8 cellular contexts compared by ENCODE assay signal in the genomic region with DNA sequence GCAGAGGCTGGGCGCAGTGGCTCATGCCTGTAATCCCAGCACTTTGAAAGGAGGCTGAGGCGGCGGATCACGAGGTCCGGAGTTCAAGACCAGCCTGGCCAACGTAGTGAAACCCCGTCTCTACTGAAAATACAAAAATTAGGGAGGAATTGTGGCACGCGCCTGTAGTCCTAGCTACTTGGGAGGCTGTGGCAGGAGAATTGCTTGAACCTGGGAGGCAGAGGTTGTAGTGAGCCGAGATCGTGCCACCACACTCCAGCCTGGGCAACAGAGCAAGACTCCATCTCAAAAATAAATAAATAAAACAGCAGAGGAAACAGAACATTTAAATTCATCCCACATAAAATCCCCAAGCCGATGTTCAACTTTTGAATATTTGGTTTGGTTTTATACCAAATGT. TPM values are rescaled to one million over a fixed set of nuclear protein-coding genes. Genes with fewer than 3 reads are reported as not detected.
A peak's percentile ranks its signal among the peaks of the same experiment; 100 is the strongest.
DNase-seq lines count a peak whose midpoint lies in the region; ATAC-seq and TF ChIP-seq lines count a peak whose summit lies in the region.
"Not testable (repeated sequence)": the region's sequence is repeated elsewhere in the genome, so short reads cannot be mapped to it uniquely, and the experiment has no call there.

No MANE protein-coding gene starts in this region.

- H3K4me3 ChIP-seq in Loucy (ENCODE audit: low read length, poor library complexity, severe bottlenecking); left ventricle myocardium inferior; trophoblast cell (ENCODE audit: low read depth, low read length); subcutaneous abdominal adipose tissue (ENCODE audit: low read depth in 1 of 5, low read length in 5 of 5): not testable (repeated sequence)

- H3K36me3 ChIP-seq in Loucy (ENCODE audit: insufficient read depth, low read length); left ventricle myocardium inferior; trophoblast cell (ENCODE audit: control insufficient read depth in 1 of 2, insufficient read depth in 2 of 2, low read length in 2 of 2); subcutaneous abdominal adipose tissue (ENCODE audit: control insufficient read depth in 5 of 5, insufficient read depth in 5 of 5, low read length in 5 of 5): not testable (repeated sequence)

- peaks cover 84% of the 10 kb centered on the region for H3K4me1 Mint-ChIP-seq in CD4-positive, alpha-beta T cell (ENCODE audit: low read depth)
- peaks cover 73% of the 10 kb centered on the region for H3K4me1 Mint-ChIP-seq in activated CD4-positive, alpha-beta T cell treated with anti-CD3 and anti-CD28 coated beads, Interleukin-2, amount 10 ng/mL, durations not matched to agents 7 days and 5 days
- peaks cover 43% of the 10 kb centered on the region for H3K4me1 Mint-ChIP-seq in activated T-helper 17 cell treated with anti-CD3 and anti-CD28 coated beads, Interleukin-2, amount 50 U/mL, for 72 hours
- peaks cover 81% of the 10 kb centered on the region for H3K4me1 Mint-ChIP-seq in activated naive CD8-positive, alpha-beta T cell (ENCODE audit: low read depth)

- H3K18ac ChIP-seq in trophoblast cell (ENCODE audit: low read length), result not testable (repeated sequence)

- H3K27me3 Mint-ChIP-seq in CD4-positive, alpha-beta T cell; activated CD4-positive, alpha-beta T cell treated with anti-CD3 and anti-CD28 coated beads, Interleukin-2, amount 10 ng/mL, durations not matched to agents 7 days and 5 days; activated T-helper 17 cell treated with anti-CD3 and anti-CD28 coated beads, Interleukin-2, amount 50 U/mL, for 72 hours; activated naive CD8-positive, alpha-beta T cell: not testable (repeated sequence)

- H2BK120ac ChIP-seq in trophoblast cell (ENCODE audit: insufficient read depth, low read length, poor library complexity), result not testable (repeated sequence)

- H3K9me3 Mint-ChIP-seq in CD4-positive, alpha-beta T cell; activated CD4-positive, alpha-beta T cell treated with anti-CD3 and anti-CD28 coated beads, Interleukin-2, amount 10 ng/mL, durations not matched to agents 7 days and 5 days; activated T-helper 17 cell treated with anti-CD3 and anti-CD28 coated beads, Interleukin-2, amount 50 U/mL, for 72 hours; activated naive CD8-positive, alpha-beta T cell (ENCODE audit: low read depth): not testable (repeated sequence)

- intact Hi-C loops in CD4-positive, alpha-beta T cell (cut with DNase I, micrococcal nuclease), result not testable (repeated sequence)
- intact Hi-C loops in left ventricle myocardium inferior (cut with micrococcal nuclease), result loop anchor here (10.0 kb wide), 1 partner anchor 63 kb away; no protein-coding TSS in a partner anchor

- not testable (repeated sequence) for H4K12ac ChIP-seq in trophoblast cell (ENCODE audit: low read depth, low read length)

- not testable (repeated sequence) for H2BK5ac ChIP-seq in trophoblast cell (ENCODE audit: low read depth, low read length, poor library complexity)

- H3K36me3 Mint-ChIP-seq in CD4-positive, alpha-beta T cell (ENCODE audit: low read depth); activated naive CD8-positive, alpha-beta T cell: not testable (repeated sequence)
- H3K36me3 Mint-ChIP-seq in activated CD4-positive, alpha-beta T cell treated with anti-CD3 and anti-CD28 coated beads, Interleukin-2, amount 10 ng/mL, durations not matched to agents 7 days and 5 days (ENCODE audit: low read depth), result peaks cover 21% of the 10 kb centered on the region
- H3K36me3 Mint-ChIP-seq in activated T-helper 17 cell treated with anti-CD3 and anti-CD28 coated beads, Interleukin-2, amount 50 U/mL, for 72 hours (ENCODE audit: low read depth), result peaks cover 21% of the 10 kb centered on the region

- H2AK5ac ChIP-seq in trophoblast cell (ENCODE audit: low read length), result not testable (repeated sequence)

- not testable (repeated sequence) for H3K27me3 ChIP-seq in CD4-positive, alpha-beta T cell (ENCODE audit: control insufficient read depth, insufficient read depth, low read length); Loucy (ENCODE audit: insufficient read depth, low read length, poor library complexity, severe bottlenecking); left ventricle myocardium inferior (ENCODE audit: low read depth); trophoblast cell (ENCODE audit: insufficient read depth, low read length); subcutaneous abdominal adipose tissue (ENCODE audit: control insufficient read depth in 5 of 5, insufficient read depth in 4 of 5, low read length in 5 of 5)

- not testable (repeated sequence) for H3K23ac ChIP-seq in trophoblast cell (ENCODE audit: low read length)

- H3K9me2 ChIP-seq in Loucy (replicated peaks; ENCODE audit: low read depth, low read length), result not testable (repeated sequence)

- H3K4ac ChIP-seq in trophoblast cell (ENCODE audit: low read depth, low read length), result peak overlapping the region; percentile 76

- H3K79me1 ChIP-seq in trophoblast cell (ENCODE audit: low read length), result peaks cover 16% of the 10 kb centered on the region

- peak overlapping the region; percentile 96 for H3K27ac Mint-ChIP-seq in CD4-positive, alpha-beta T cell
- H3K27ac Mint-ChIP-seq in activated CD4-positive, alpha-beta T cell treated with anti-CD3 and anti-CD28 coated beads, Interleukin-2, amount 10 ng/mL, durations not matched to agents 7 days and 5 days, result peak overlapping the region; percentile 15
- peak overlapping the region; percentile 39 for H3K27ac Mint-ChIP-seq in activated T-helper 17 cell treated with anti-CD3 and anti-CD28 coated beads, Interleukin-2, amount 50 U/mL, for 72 hours
- peak overlapping the region; percentile 85 for H3K27ac Mint-ChIP-seq in activated naive CD8-positive, alpha-beta T cell

- H2AFZ ChIP-seq in Loucy (ENCODE audit: low read length); trophoblast cell (ENCODE audit: insufficient read depth, low read length, poor library complexity): not testable (repeated sequence)

- CTCF ChIA-PET in CD4-positive, alpha-beta T cell (lab: Charles Lee), result interaction anchor here (1.4 kb wide), 1 partner anchor 59 kb away, joined by 4 read pairs; no protein-coding TSS in a partner anchor
- CTCF ChIA-PET in activated CD4-positive, alpha-beta T cell treated with anti-CD3 and anti-CD28 coated beads, Interleukin-2, amount 10 ng/mL, durations not matched to agents 7 days and 5 days (lab: Charles Lee), result not testable (repeated sequence)

- not testable (repeated sequence) for DNase-seq in CD4-positive, alpha-beta T cell; activated CD4-positive, alpha-beta T cell treated with anti-CD3 and anti-CD28 coated beads, Interleukin-2, amount 10 ng/mL, durations not matched to agents 7 days and 5 days; left ventricle myocardium inferior; trophoblast cell

- POLR2A ChIA-PET in CD4-positive, alpha-beta T cell (lab: Charles Lee), result interaction anchor here (0.6 to 2.0 kb wide), 4 partner anchors 14 to 81 kb away, joined by 3 to 13 read pairs (median 6); no protein-coding TSS in a partner anchor
- POLR2A ChIA-PET in activated CD4-positive, alpha-beta T cell treated with anti-CD3 and anti-CD28 coated beads, Interleukin-2, amount 10 ng/mL, durations not matched to agents 7 days and 5 days (lab: Charles Lee), result not testable (repeated sequence)

- H4K8ac ChIP-seq in trophoblast cell (ENCODE audit: low read depth, low read length), result not testable (repeated sequence)

- not testable (repeated sequence) for H3K9me3 ChIP-seq in CD4-positive, alpha-beta T cell (ENCODE audit: control insufficient read depth, low read length); Loucy (ENCODE audit: insufficient read depth, low read depth, low read length); left ventricle myocardium inferior (replicated peaks); trophoblast cell (ENCODE audit: insufficient read depth, low read depth, low read length); subcutaneous abdominal adipose tissue (ENCODE audit: control insufficient read depth in 5 of 5, low read length in 5 of 5)

- not testable (repeated sequence) for H3K27ac ChIP-seq in CD4-positive, alpha-beta T cell (ENCODE audit: low read depth, low read length); trophoblast cell (ENCODE audit: low read depth, low read length)
- H3K27ac ChIP-seq in left ventricle myocardium inferior (replicated peaks) (peak overlapping the region; percentile 13), subcutaneous abdominal adipose tissue (ENCODE audit: low read depth, low read length) (peak overlapping the region; percentile 7)

- no CpG with 5 or more reads among the region's 12 CpGs for WGBS in trophoblast cell (ENCODE audit: extremely low coverage, insufficient coverage, insufficient read length)

- H3K4me3 Mint-ChIP-seq in CD4-positive, alpha-beta T cell, result peak overlapping the region; percentile 55
- H3K4me3 Mint-ChIP-seq in activated CD4-positive, alpha-beta T cell treated with anti-CD3 and anti-CD28 coated beads, Interleukin-2, amount 10 ng/mL, durations not matched to agents 7 days and 5 days; activated naive CD8-positive, alpha-beta T cell: not testable (repeated sequence)
- H3K4me3 Mint-ChIP-seq in activated T-helper 17 cell treated with anti-CD3 and anti-CD28 coated beads, Interleukin-2, amount 50 U/mL, for 72 hours, result peak overlapping the region; percentile 88

- not testable (repeated sequence) for H3K9ac ChIP-seq in Loucy (ENCODE audit: low read depth, low read length, poor library complexity, severe bottlenecking); trophoblast cell (ENCODE audit: low read length)
- H3K9ac ChIP-seq in subcutaneous abdominal adipose tissue (ENCODE audit: low read length in 5 of 5), result peak overlapping the region in 1 of 5 donors; percentile 42

- TF ChIP-seq CTCF in CD4-positive, alpha-beta T cell (IDR thresholded peaks at IDR 0.05); Loucy (conservative IDR thresholded peaks at IDR 0.05; ENCODE audit: low read length); left ventricle myocardium inferior (IDR thresholded peaks at IDR 0.05; ENCODE audit: borderline replicate concordance): not testable (repeated sequence)

- H3K4me1 ChIP-seq in Loucy (ENCODE audit: insufficient read depth, low read length, poor library complexity, severe bottlenecking) (peaks cover 46% of the 10 kb centered on the region), left ventricle myocardium inferior (peaks cover 91% of the 10 kb centered on the region), subcutaneous abdominal adipose tissue (ENCODE audit: control insufficient read depth in 5 of 5, insufficient read depth in 5 of 5, low read length in 5 of 5) (peaks cover 0 to 43% (median 36%) of the 10 kb centered on the region in 5 donors)
- not testable (repeated sequence) for H3K4me1 ChIP-seq in trophoblast cell (ENCODE audit: control insufficient read depth in 1 of 2, insufficient read depth in 2 of 2, low read length in 2 of 2)

- not testable (repeated sequence) for H2BK12ac ChIP-seq in trophoblast cell (ENCODE audit: low read length)

- H3K4me2 ChIP-seq in Loucy (ENCODE audit: low read depth, low read length, poor library complexity, severe bottlenecking), result peak overlapping the region; percentile 6
- not testable (repeated sequence) for H3K4me2 ChIP-seq in trophoblast cell (ENCODE audit: low read length)

- H4K91ac ChIP-seq in trophoblast cell (ENCODE audit: low read depth, low read length), result not testable (repeated sequence)

- H3F3A ChIP-seq in Loucy (ENCODE audit: low read depth), result not testable (repeated sequence)

- ATAC-seq in CD4-positive, alpha-beta T cell (ENCODE audit: poor library complexity); activated T-helper 17 cell treated with anti-CD3 and anti-CD28 coated beads, Interleukin-2, amount 50 U/mL, for 72 hours (replicated peaks): not testable (repeated sequence)

- H3K79me2 ChIP-seq in Loucy (ENCODE audit: insufficient read depth, low read length) (peaks cover 72% of the 10 kb centered on the region), trophoblast cell (ENCODE audit: control insufficient read depth, insufficient read depth, low read length, poor library complexity) (peaks cover 26% of the 10 kb centered on the region)

- H4K20me1 ChIP-seq in Loucy (ENCODE audit: insufficient read depth, low read length, poor library complexity, severe bottlenecking), result not testable (repeated sequence)

- H3K14ac ChIP-seq in trophoblast cell (ENCODE audit: low read length), result not testable (repeated sequence)

RNA-seq across cellular contexts. Expression of gene RBMS1, which starts 5.3 kb away (rescaled TPM):
- 10 to 100 TPM; 88.6 to 90.3 TPM for total RNA-seq in CD4-positive, alpha-beta T cell
- 100 to 1,000 TPM in 1 of 2 experiments, 10 to 100 TPM in 1; 84.4 to 100 TPM for total RNA-seq in activated CD4-positive, alpha-beta T cell treated with anti-CD3 and anti-CD28 coated beads, Interleukin-2, amount 10 ng/mL, durations not matched to agents 7 days and 5 days
- 10 to 100 TPM; 45.0 to 62.1 TPM for total RNA-seq in activated T-helper 17 cell treated with anti-CD3 and anti-CD28 coated beads, Interleukin-2, amount 50 U/mL, for 72 hours
- total RNA-seq in left ventricle myocardium inferior, result 56.2 TPM
- polyA plus RNA-seq in trophoblast cell (2013), result 232 and 237 TPM in 2 replicates

Comparison
In these comparisons a context has a peak if more than half of its experiments do, and no peak if none do; other contexts are left out.
1. H3K27ac Mint-ChIP-seq: peak in every context shown above with its lines; median percentile 96 in CD4-positive, alpha-beta T cell; 85 in activated naive CD8-positive, alpha-beta T cell; 39 in activated T-helper 17 cell treated with anti-CD3 and anti-CD28 coated beads, Interleukin-2, amount 50 U/mL, for 72 hours; 15 in activated CD4-positive, alpha-beta T cell treated with anti-CD3 and anti-CD28 coated beads, Interleukin-2, amount 10 ng/mL, durations not matched to agents 7 days and 5 days.